Comparison of ENCODE assay signal across 1 cellular context in the genomic region with DNA sequence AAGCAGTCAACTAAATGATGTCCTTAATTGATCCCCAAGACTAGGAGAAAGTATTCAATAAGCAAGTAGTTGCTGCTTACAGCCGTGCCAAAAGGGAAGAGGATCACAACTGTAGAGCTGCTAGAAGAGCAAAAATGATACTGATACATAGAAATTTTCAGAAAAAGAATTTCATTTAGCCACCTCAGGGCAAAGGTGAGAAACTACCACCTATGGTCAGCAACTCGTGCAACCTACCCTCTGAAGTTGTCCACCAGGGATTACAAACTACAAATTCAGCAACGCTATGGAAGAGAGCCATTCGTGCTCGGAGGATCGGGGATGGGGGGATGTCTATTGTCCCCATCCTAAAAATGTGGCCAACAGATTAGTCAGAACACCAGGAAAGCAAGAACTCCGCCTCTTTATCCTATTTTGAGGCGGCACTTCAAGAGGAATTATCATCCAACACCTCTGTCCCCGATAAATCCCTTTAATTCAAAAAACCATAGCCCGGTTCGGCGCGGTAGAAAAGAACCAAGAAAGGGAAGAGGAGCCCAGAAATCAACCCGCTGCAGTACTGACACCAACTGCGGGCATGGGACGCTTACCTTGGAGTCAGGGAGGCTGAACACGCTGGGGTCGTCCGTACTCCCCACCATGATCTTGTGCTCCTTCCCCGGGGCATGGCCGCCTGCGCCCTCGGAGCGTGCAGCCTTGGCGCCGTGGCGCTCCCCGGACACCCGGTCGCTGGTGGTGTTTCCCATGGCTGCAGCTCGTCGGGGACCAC.
TF ChIP-seq lines count a peak whose summit lies in the region.

No MANE protein-coding gene starts in this region.

TF ChIP-seq in A549, 52 proteins besides CTCF, POLR2A, EP300 and RAD21 (continued from another document):
- TF ChIP-seq, protein P1, sequence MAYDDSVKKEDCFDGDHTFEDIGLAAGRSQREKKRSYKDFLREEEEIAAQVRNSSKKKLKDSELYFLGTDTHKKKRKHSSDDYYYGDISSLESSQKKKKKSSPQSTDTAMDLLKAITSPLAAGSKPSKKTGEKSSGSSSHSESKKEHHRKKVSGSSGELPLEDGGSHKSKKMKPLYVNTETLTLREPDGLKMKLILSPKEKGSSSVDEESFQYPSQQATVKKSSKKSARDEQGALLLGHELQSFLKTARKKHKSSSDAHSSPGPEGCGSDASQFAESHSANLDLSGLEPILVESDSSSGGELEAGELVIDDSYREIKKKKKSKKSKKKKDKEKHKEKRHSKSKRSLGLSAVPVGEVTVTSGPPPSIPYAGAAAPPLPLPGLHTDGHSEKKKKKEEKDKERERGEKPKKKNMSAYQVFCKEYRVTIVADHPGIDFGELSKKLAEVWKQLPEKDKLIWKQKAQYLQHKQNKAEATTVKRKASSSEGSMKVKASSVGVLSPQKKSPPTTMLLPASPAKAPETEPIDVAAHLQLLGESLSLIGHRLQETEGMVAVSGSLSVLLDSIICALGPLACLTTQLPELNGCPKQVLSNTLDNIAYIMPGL (CRISPR knock-in tag; IDR thresholded peaks at IDR 0.05; ENCODE audit: borderline replicate concordance), result no peak
- TF ChIP-seq BHLHE40 (IDR thresholded peaks at IDR 0.05; ENCODE audit: low read depth, low read length), result no peak
- no peak for TF ChIP-seq PHF8 (IDR thresholded peaks at IDR 0.05; ENCODE audit: borderline replicate concordance, low read depth)
- no peak for TF ChIP-seq EHMT2 (IDR thresholded peaks at IDR 0.05; ENCODE audit: low read depth)
- no peak for TF ChIP-seq HOXB5 (CRISPR knock-in tag; IDR thresholded peaks at IDR 0.05)
- TF ChIP-seq SREBF2 (IDR thresholded peaks at IDR 0.05), result no peak
- no peak for TF ChIP-seq KDM1A (IDR thresholded peaks at IDR 0.05; ENCODE audit: low read depth)
